In the genomic region with DNA sequence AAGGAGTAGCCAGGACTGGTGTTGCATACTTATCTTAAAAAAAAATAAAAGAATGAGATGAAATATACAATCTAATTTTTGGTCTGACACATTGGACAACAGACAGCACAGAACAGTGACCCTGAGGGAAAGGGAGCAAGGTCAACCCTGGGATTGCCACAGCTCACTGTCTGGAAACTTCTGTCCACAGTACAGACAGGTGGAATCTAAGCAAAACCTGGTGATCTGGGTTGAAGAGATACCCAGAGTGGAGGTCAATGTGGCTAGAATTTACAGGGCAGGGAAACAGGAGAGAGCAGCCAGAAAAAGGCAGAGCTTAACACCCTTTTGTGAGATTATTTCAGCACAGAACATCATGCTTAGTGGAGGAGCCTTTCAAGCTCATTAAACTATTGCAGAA, we compare ENCODE assay signal across 1 cellular context.
TF ChIP-seq lines count a peak whose summit lies in the region.

No MANE protein-coding gene starts in this region.

TF ChIP-seq in HepG2, 621 proteins besides CTCF, POLR2A, EP300 and RAD21:
- TF ChIP-seq DNMT1 (CRISPR knock-in tag; IDR thresholded peaks at IDR 0.05) = no peak
- no peak for TF ChIP-seq NR2C2 (CRISPR knock-in tag; IDR thresholded peaks at IDR 0.05; ENCODE audit: borderline replicate concordance)
- no peak for TF ChIP-seq CBX1 (IDR thresholded peaks at IDR 0.05; ENCODE audit: low read depth)
- TF ChIP-seq ZNF138 (CRISPR knock-in tag; IDR thresholded peaks at IDR 0.05; ENCODE audit: low read depth) = no peak
TF ChIP-seq in HepG2: peak in this region for 0.
